ENCODE assay signal across 8 cellular contexts in the genomic region with DNA sequence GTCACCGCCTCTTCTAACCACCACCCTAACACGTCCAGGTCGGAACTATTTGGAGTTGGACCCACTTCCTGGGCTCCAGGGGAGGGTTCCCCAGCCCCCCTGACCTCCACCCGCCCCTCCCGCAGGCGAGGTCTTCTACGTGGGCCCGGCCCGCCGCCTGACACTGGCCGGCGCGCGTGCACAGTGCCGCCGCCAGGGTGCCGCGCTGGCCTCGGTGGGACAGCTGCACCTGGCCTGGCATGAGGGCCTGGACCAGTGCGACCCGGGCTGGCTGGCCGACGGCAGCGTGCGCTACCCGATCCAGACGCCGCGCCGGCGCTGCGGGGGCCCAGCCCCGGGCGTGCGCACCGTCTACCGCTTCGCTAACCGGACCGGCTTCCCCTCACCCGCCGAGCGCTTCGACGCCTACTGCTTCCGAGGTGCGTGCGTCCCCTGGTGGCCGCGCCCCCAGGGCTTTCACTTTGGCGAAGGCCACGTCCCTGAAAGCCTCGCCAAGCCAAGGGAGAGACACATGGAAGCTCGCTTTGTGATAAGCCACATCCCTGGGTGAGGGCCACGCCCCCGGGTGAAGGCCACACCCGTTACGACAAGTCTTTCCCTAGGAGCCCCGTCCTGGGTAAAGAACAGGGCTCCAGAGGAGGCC. TPM values are rescaled to one million over a fixed set of nuclear protein-coding genes. Genes with fewer than 3 reads are reported as not detected.
DNase-seq lines count a peak whose midpoint lies in the region; ATAC-seq and TF ChIP-seq lines count a peak whose summit lies in the region.

No MANE protein-coding gene starts in this region.

- no peaks in the 10 kb centered on the region for H3K4me1 ChIP-seq in RWPE2 (ENCODE audit: insufficient read depth, poor library complexity, severe bottlenecking)
- no peaks in the 10 kb centered on the region for H3K4me1 ChIP-seq in cardiac muscle cell (ENCODE audit: low read depth)
- H3K4me1 ChIP-seq in vagina = peaks cover 11% of the 10 kb centered on the region

- H3K4me3 ChIP-seq in HL-60 (replicated peaks; ENCODE audit: insufficient read depth, low read length) = peak overlapping the region; percentile 26
- H3K4me3 ChIP-seq in RWPE2 (ENCODE audit: severe bottlenecking) = peak overlapping the region; percentile 28
- peak overlapping the region; percentile 9 for H3K4me3 ChIP-seq in cardiac muscle cell
- peak overlapping the region; percentile 27 to 44 for H3K4me3 ChIP-seq in vagina

- TF ChIP-seq CTCF in HL-60 (IDR thresholded peaks at IDR 0.05; ENCODE audit: insufficient read depth, low read length) = peak; percentile 59
- TF ChIP-seq CTCF in RWPE2 (IDR thresholded peaks at IDR 0.05; ENCODE audit: poor library complexity, severe bottlenecking) = peak; percentile 79
- TF ChIP-seq CTCF in cardiac muscle cell (IDR thresholded peaks at IDR 0.05; ENCODE audit: low read depth, low read length) = peak; percentile 73
- peak in 2 of 3 experiments; percentile 20 to 33 for TF ChIP-seq CTCF in vagina (IDR thresholded peaks at IDR 0.05)

- H3K36me3 ChIP-seq in RWPE2 (ENCODE audit: low read depth) (no peaks in the 10 kb centered on the region), cardiac muscle cell (no peaks in the 10 kb centered on the region), vagina (no peaks in the 10 kb centered on the region)

- DNase-seq in COR-L47 (lab: John Stamatoyannopoulos, UW) (peak; percentile 82), HL-60 (ENCODE audit: low read depth in 1 of 2, low spot score in 1 of 2) (peak; percentile 70 to 81), RWPE2 (ENCODE audit: low spot score) (no peak), activated gamma-delta T cell treated with Interleukin-2 at 50 U/mL for 16 hours (peak; percentile 71), cardiac muscle cell (ENCODE audit: low read depth in 1 of 2, low spot score in 1 of 2) (peak; percentile 70 to 81), renal cortical epithelial cell (ENCODE audit: low read depth) (peak; percentile 22), vagina (ENCODE audit: extremely low spot score in 2 of 2) (no peak)

- intact Hi-C loops in vagina (cut with DNase I) = no loop called here

- peaks cover 17% of the 10 kb centered on the region for H3K27me3 ChIP-seq in HL-60 (ENCODE audit: insufficient read depth, poor library complexity, severe bottlenecking)
- peaks cover 7% of the 10 kb centered on the region for H3K27me3 ChIP-seq in RWPE2 (ENCODE audit: insufficient read depth, poor library complexity, severe bottlenecking)
- peaks cover 26% of the 10 kb centered on the region for H3K27me3 ChIP-seq in cardiac muscle cell
- no peaks in the 10 kb centered on the region for H3K27me3 ChIP-seq in vagina

- ATAC-seq in RWPE2 (ENCODE audit: low read depth) (peak; percentile 84), HG02623 (IDR thresholded peaks at IDR 0.05; ENCODE audit: unreplicated experiment) (no peak)

- no peak overlapping the region for H3K27ac ChIP-seq in HL-60 (replicated peaks)
- no peak overlapping the region for H3K27ac ChIP-seq in RWPE2 (ENCODE audit: poor library complexity, severe bottlenecking)
- H3K27ac ChIP-seq in cardiac muscle cell = no peak overlapping the region
- no peak overlapping the region for H3K27ac ChIP-seq in vagina

- no peak for TF ChIP-seq POLR2A in vagina (IDR thresholded peaks at IDR 0.05)

- H3K9me3 ChIP-seq in RWPE2 (ENCODE audit: severe bottlenecking) = no peaks in the 10 kb centered on the region
- no peaks in the 10 kb centered on the region for H3K9me3 ChIP-seq in cardiac muscle cell (ENCODE audit: low read depth)
- no peaks in the 10 kb centered on the region for H3K9me3 ChIP-seq in vagina

RNA-seq across cellular contexts. Expression of a gene that starts 13.2 kb away (rescaled TPM):
- total RNA-seq in cardiac muscle cell (0.36 and 0.42 TPM in 2 replicates), renal cortical epithelial cell (not detected in 2 replicates), vagina (not detected)
- polyA plus RNA-seq in cardiac muscle cell = 0.45 TPM in 1 of 2 replicates, not detected in the other

RNA-seq across cellular contexts. Expression of a gene that starts 21.8 kb away (rescaled TPM):
- 5.1 and 6.4 TPM in 2 replicates for total RNA-seq in cardiac muscle cell
- polyA plus RNA-seq in cardiac muscle cell = 7.8 and 10.0 TPM in 2 replicates
- total RNA-seq in renal cortical epithelial cell = 8.2 and 19.4 TPM in 2 replicates
- total RNA-seq in vagina = 12.5 TPM

RNA-seq across cellular contexts. Expression of a gene that starts 32.9 kb away (rescaled TPM):
- total RNA-seq in cardiac muscle cell = 88.8 and 117 TPM in 2 replicates
- polyA plus RNA-seq in cardiac muscle cell = 130 and 156 TPM in 2 replicates
- 40.9 and 78.5 TPM in 2 replicates for total RNA-seq in renal cortical epithelial cell
- 61.6 TPM for total RNA-seq in vagina

RNA-seq across cellular contexts. Expression of a gene that starts 33.0 kb away (rescaled TPM):
- total RNA-seq in cardiac muscle cell (24.7 and 28.7 TPM in 2 replicates), renal cortical epithelial cell (18.9 and 26.6 TPM in 2 replicates), vagina (18.9 TPM)
- 29.1 and 38.0 TPM in 2 replicates for polyA plus RNA-seq in cardiac muscle cell

RNA-seq across cellular contexts. Expression of a gene that starts 48.1 kb away (rescaled TPM):
- 4.9 and 9.6 TPM in 2 replicates for total RNA-seq in cardiac muscle cell
- 12.1 and 13.5 TPM in 2 replicates for polyA plus RNA-seq in cardiac muscle cell
- 0.20 TPM in 1 of 2 replicates, not detected in the other for total RNA-seq in renal cortical epithelial cell
- not detected for total RNA-seq in vagina

Comparison
In these comparisons a context has a peak if more than half of its experiments do, and no peak if none do; other contexts are left out.
1. DNase-seq: peak in COR-L47 (single experiment), HL-60 (2 of 2), activated gamma-delta T cell treated with Interleukin-2 at 50 U/mL for 16 hours (single experiment), cardiac muscle cell (2 of 2) and renal cortical epithelial cell (single experiment); none in RWPE2 (single experiment) and vagina (0 of 2).
2. CTCF ChIP-seq: peak in every context shown above with its lines; median percentile 79 in RWPE2; 73 in cardiac muscle cell; 59 in HL-60; 26 in vagina.
3. Peak in every context shown above with its lines, with median percentiles within 50 percentile points of each other: H3K4me3 ChIP-seq.